8 cellular contexts compared by ENCODE assay signal in the genomic region with DNA sequence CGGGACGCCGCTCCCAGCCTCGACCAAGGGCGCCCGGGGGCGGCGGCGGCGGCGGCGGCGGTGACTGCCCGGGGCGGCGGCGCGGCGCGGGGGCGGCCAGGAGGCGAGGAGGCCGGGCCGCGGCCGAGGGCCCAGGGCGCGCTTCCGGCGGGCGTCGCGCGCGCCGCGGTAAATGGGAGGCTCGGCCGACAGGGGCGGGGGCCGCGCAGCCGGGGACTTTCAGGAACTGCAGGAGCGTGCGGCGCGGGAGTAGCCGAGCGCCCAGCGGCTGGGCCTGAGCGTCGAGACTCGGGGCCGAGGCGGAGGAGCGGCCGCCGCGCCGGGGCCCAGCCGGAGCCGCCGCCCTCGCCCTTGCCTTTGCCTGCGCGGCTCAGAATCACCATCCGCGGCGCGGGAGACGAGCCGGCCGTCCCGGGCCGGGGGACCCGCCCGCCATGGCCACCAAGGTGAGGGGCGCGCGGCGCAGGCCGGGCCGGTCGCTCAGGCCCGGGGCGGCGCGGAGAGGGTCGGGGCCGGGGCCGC. TPM values are rescaled to one million over a fixed set of nuclear protein-coding genes. Genes with fewer than 3 reads are reported as not detected.
DNase-seq lines count a peak whose midpoint lies in the region; ATAC-seq and TF ChIP-seq lines count a peak whose summit lies in the region.

TSS of gene SNX9 (plus strand) at position 246 of the 522 bp plus-strand sequence. CDS start at position 435, 189 bp downstream.

- TF ChIP-seq CTCF in left ventricle myocardium inferior (IDR thresholded peaks at IDR 0.05; ENCODE audit: borderline replicate concordance) (peak; percentile 31), prostate gland (IDR thresholded peaks at IDR 0.05) (peak in 2 of 4 experiments; percentile 34 to 51)

- no peaks in the 10 kb centered on the region for H3K27me3 ChIP-seq in left ventricle myocardium inferior (ENCODE audit: low read depth)
- no peaks in the 10 kb centered on the region for H3K27me3 ChIP-seq in prostate gland (replicated peaks; ENCODE audit: insufficient read depth)

- H3K4me1 ChIP-seq in left ventricle myocardium inferior (peaks cover 41% of the 10 kb centered on the region), prostate gland (replicated peaks) (no peaks in the 10 kb centered on the region)

- no peaks in the 10 kb centered on the region for H3K9me3 ChIP-seq in left ventricle myocardium inferior (replicated peaks)
- H3K9me3 ChIP-seq in prostate gland: no peaks in the 10 kb centered on the region

- H3K36me3 ChIP-seq in left ventricle myocardium inferior (no peaks in the 10 kb centered on the region), prostate gland (no peaks in the 10 kb centered on the region)

- intact Hi-C loops in left ventricle myocardium inferior (cut with micrococcal nuclease): no loop called here
- intact Hi-C loops in prostate gland (cut with DNase I): loop anchor here (5.0 kb wide), 2 partner anchors 441 to 506 kb away; partner anchors contain the start of gene ZDHHC14

- under 1% methylated on average over 30 of the region's 91 CpGs for WGBS in prostate gland

- ATAC-seq in GM21717 (IDR thresholded peaks at IDR 0.05; ENCODE audit: unreplicated experiment): peak; percentile 61

- peak; percentile 75 for TF ChIP-seq POLR2A in prostate gland (IDR thresholded peaks at IDR 0.05)

- DNase-seq in EL (peak; percentile 80), T-helper 1 cell (peak; percentile 48 to 68 (median 55)), amygdala (lab: John Stamatoyannopoulos, UW) (peak in 45 of 56 donors; percentile 15 to 79 (median 47)), left ventricle myocardium inferior (peak; percentile 84), prostate gland (ENCODE audit: low spot score) (peak; percentile 74), GM19240 (ENCODE audit: insufficient read length, low spot score) (no peak)
- DNase-seq in Jurkat, Clone E6-1 (ENCODE audit: low read depth, low spot score): no peak

- peak within 1 kb of the TSS; percentile 96 for H3K27ac ChIP-seq in left ventricle myocardium inferior (replicated peaks)
- H3K27ac ChIP-seq in prostate gland: peak within 1 kb of the TSS; percentile 95 to 98

- peak within 1 kb of the TSS; percentile 83 for H3K4me3 ChIP-seq in Jurkat, Clone E6-1 (ENCODE audit: low read length)
- H3K4me3 ChIP-seq in left ventricle myocardium inferior (peak within 1 kb of the TSS; percentile 96), prostate gland (peak within 1 kb of the TSS; percentile 69 to 93)

RNA-seq across cellular contexts. Expression of gene SNX9, which starts in this region (rescaled TPM):
- polyA plus RNA-seq in Jurkat, Clone E6-1 (2012; ENCODE audit: insufficient read depth, insufficient read length): 17.2 TPM
- 31.9 TPM for total RNA-seq in left ventricle myocardium inferior
- 10 to 100 TPM; 39.2 to 40.6 TPM for total RNA-seq in prostate gland

Comparison
In these comparisons a context has a peak if more than half of its experiments do, and no peak if none do; other contexts are left out.
1. DNase-seq: peak in EL (single experiment), T-helper 1 cell (5 of 5), amygdala (45 of 56), left ventricle myocardium inferior (single experiment) and prostate gland (single experiment); none in Jurkat, Clone E6-1 (single experiment) and GM19240 (single experiment).
2. Peak in every context shown above with its lines, with median percentiles within 50 percentile points of each other: H3K4me3 ChIP-seq.